Comparison of ENCODE assay signal across 8 cellular contexts in genomic region chr5:59124983-59125960, GRCh38.
A peak's percentile ranks its signal among the peaks of the same experiment; 100 is the strongest.
DNase-seq lines count a peak whose midpoint lies in the region; ATAC-seq and TF ChIP-seq lines count a peak whose summit lies in the region.

No MANE protein-coding gene starts in this region.

- TF ChIP-seq POLR2A in IMR-90 (IDR thresholded peaks at IDR 0.05; ENCODE audit: low read depth, low read length), result no peak

- no TSS peak for BruUV-seq in IMR-90 (replicated peaks; lab: Mats Ljungman, UMichigan)

- H2AK5ac ChIP-seq in IMR-90 (ENCODE audit: low read depth, low read length), result peak overlapping the region; percentile 94

- no peaks in the 10 kb centered on the region for H3K36me3 ChIP-seq in IMR-90 (ENCODE audit: control insufficient read depth, insufficient read depth, low read length)
- H3K36me3 ChIP-seq in adipocyte (ENCODE audit: control insufficient read depth, insufficient read depth, low read length, severe bottlenecking), result no peaks in the 10 kb centered on the region
- H3K36me3 ChIP-seq in naive thymus-derived CD4-positive, alpha-beta T cell (ENCODE audit: control insufficient read depth in 2 of 3, insufficient read depth in 3 of 3, low read length in 3 of 3), result no peaks in the 10 kb centered on the region

- peak overlapping the region; percentile 7; the same call in 1 of the 2 replicates for H3K9ac ChIP-seq in IMR-90 (ENCODE audit: low read depth, low read length)
- no peak overlapping the region for H3K9ac ChIP-seq in adipocyte (ENCODE audit: low read length)

- H2BK15ac ChIP-seq in IMR-90 (ENCODE audit: low read depth, low read length), result peak overlapping the region; percentile 93

- DNase-seq in Daoy (ENCODE audit: low read depth) (peak; percentile 58), IMR-90 (peak; percentile 37), adipocyte (ENCODE audit: low read depth) (peak; percentile 33), HuH-7.5 (ENCODE audit: low spot score) (no peak)
- DNase-seq in naive thymus-derived CD4-positive, alpha-beta T cell, result peak in 1 of 9 donors; percentile 27
- DNase-seq in stimulated activated CD4-positive, alpha-beta T cell treated with anti-CD3 and anti-CD28 coated beads, Interleukin-4, amount 100 ng/mL, for 1 hour, result no peak

- H3K56ac ChIP-seq in IMR-90 (ENCODE audit: extremely low read depth, insufficient read depth, low read length), result peak overlapping the region; percentile 32; the same call in 1 of the 2 replicates

- POLR2A ChIA-PET in IMR-90 (lab: Charles Lee; ENCODE audit: unreplicated experiment), result no interaction called here
- POLR2A ChIA-PET in naive thymus-derived CD4-positive, alpha-beta T cell (lab: Charles Lee), result interaction anchor here (0.7 to 2.7 kb wide), 12 partner anchors 10 to 90 kb away, joined by 3 to 46 read pairs (median 5); no protein-coding TSS in a partner anchor

- no peak for TF ChIP-seq RAD21 in IMR-90 (IDR thresholded peaks at IDR 0.05; ENCODE audit: low read length)

- H3K23ac ChIP-seq in IMR-90 (ENCODE audit: low read depth, low read length), result peak overlapping the region; percentile 74; the same call in 1 of the 2 replicates

- H2BK120ac ChIP-seq in IMR-90 (ENCODE audit: low read depth, low read length), result peak overlapping the region; percentile 98

- peak overlapping the region; percentile 89 for H3K14ac ChIP-seq in IMR-90 (replicated peaks; ENCODE audit: low read depth, low read length)

- H3K4me3 ChIP-seq in IMR-90 (ENCODE audit: insufficient read depth, low read depth, low read length), result no peak overlapping the region
- peak overlapping the region; percentile 75 for H3K4me3 ChIP-seq in adipocyte (ENCODE audit: low read length)
- H3K4me3 ChIP-seq in naive thymus-derived CD4-positive, alpha-beta T cell (ENCODE audit: low read length), result peak overlapping the region; percentile 46

- no peak for TF ChIP-seq CTCF in IMR-90 (conservative IDR thresholded peaks at IDR 0.05; ENCODE audit: low read depth, low read length)

- H3K27me3 ChIP-seq in IMR-90 (ENCODE audit: control insufficient read depth, insufficient read depth, low read length) (no peaks in the 10 kb centered on the region), adipocyte (replicated peaks; ENCODE audit: control insufficient read depth, insufficient read depth, low read length) (no peaks in the 10 kb centered on the region)
- no peaks in the 10 kb centered on the region for H3K27me3 ChIP-seq in naive thymus-derived CD4-positive, alpha-beta T cell (ENCODE audit: control insufficient read depth in 2 of 2, insufficient read depth in 2 of 2, low read length in 2 of 2)

- peak overlapping the region; percentile 84 for H2AFZ ChIP-seq in IMR-90 (replicated peaks; ENCODE audit: low read length, poor library complexity)

- peaks cover 0 to 10% (median 8%) of the 10 kb centered on the region in 7 donors for H3K4me1 Mint-ChIP-seq in naive thymus-derived CD4-positive, alpha-beta T cell

- H3K27ac ChIP-seq in IMR-90 (ENCODE audit: insufficient read depth, low read length), result peak overlapping the region; percentile 70
- H3K27ac ChIP-seq in naive thymus-derived CD4-positive, alpha-beta T cell (ENCODE audit: low read depth, low read length), result peak overlapping the region; percentile 84

- WGBS in IMR-90 (ENCODE audit: extremely low coverage in 2 of 2, insufficient read length in 1 of 2), 2 experiments, result 90% methylated on average over 3 of the region's 9 CpGs; no CpG with 5 or more reads in 1 of the 2 experiments

- H3K9me1 ChIP-seq in IMR-90 (ENCODE audit: insufficient read depth, low read length), result peaks cover 10% of the 10 kb centered on the region

- no peaks in the 10 kb centered on the region for H3K9me3 ChIP-seq in IMR-90 (ENCODE audit: control insufficient read depth, insufficient read depth, low read length)
- H3K9me3 ChIP-seq in adipocyte (ENCODE audit: control insufficient read depth, low read length), result no peaks in the 10 kb centered on the region
- no peaks in the 10 kb centered on the region for H3K9me3 ChIP-seq in naive thymus-derived CD4-positive, alpha-beta T cell (ENCODE audit: control insufficient read depth in 2 of 3, low read length in 3 of 3)

- in situ Hi-C loops in IMR-90 (cut with MboI; ENCODE audit: low sequenced_read_pairs), result loop anchor here (5.0 kb wide), 1 partner anchor 47 kb away; no protein-coding TSS in a partner anchor

- peak overlapping the region; percentile 98 to 99 for H4K8ac ChIP-seq in IMR-90 (ENCODE audit: low read depth in 2 of 2, low read length in 2 of 2)

- no peak overlapping the region for H3K27ac Mint-ChIP-seq in naive thymus-derived CD4-positive, alpha-beta T cell

- peak overlapping the region; percentile 97 for H4K91ac ChIP-seq in IMR-90 (ENCODE audit: insufficient read depth, low read depth, low read length)

- peak overlapping the region; percentile 31; the same call in 1 of the 2 replicates for H3K4me2 ChIP-seq in IMR-90 (ENCODE audit: low read depth, low read length)

- no peaks in the 10 kb centered on the region for H4K20me1 ChIP-seq in IMR-90 (ENCODE audit: insufficient read depth, low read length)

- H2BK20ac ChIP-seq in IMR-90 (ENCODE audit: low read depth, low read length), result peak overlapping the region; percentile 93

- peaks cover 4 to 5% of the 10 kb centered on the region in 2 experiments; a peak in 3 of 4 replicates for H3K79me1 ChIP-seq in IMR-90 (ENCODE audit: low read depth in 1 of 2, low read length in 2 of 2)

- H3K4ac ChIP-seq in IMR-90 (ENCODE audit: low read depth, low read length), result peak overlapping the region; percentile 85

- H3K27me3 Mint-ChIP-seq in naive thymus-derived CD4-positive, alpha-beta T cell, result no peaks in the 10 kb centered on the region

- H2AK9ac ChIP-seq in IMR-90 (replicated peaks; ENCODE audit: low read depth, low read length, poor library complexity), result no peak overlapping the region

- H4K5ac ChIP-seq in IMR-90 (ENCODE audit: low read depth, low read length), result peak overlapping the region; percentile 98

- peaks cover 0 to 13% (median 0%) of the 10 kb centered on the region in 5 donors for H3K36me3 Mint-ChIP-seq in naive thymus-derived CD4-positive, alpha-beta T cell

- H3K18ac ChIP-seq in IMR-90 (ENCODE audit: low read depth, low read length), result peak overlapping the region; percentile 98

- CTCF ChIA-PET in IMR-90 (lab: Yijun Ruan, JAX), result no interaction called here
- CTCF ChIA-PET in naive thymus-derived CD4-positive, alpha-beta T cell (lab: Charles Lee), result interaction anchor here (0.5 to 2.5 kb wide), 6 partner anchors 43 to 1552 kb away, joined by 3 to 30 read pairs (median 4); no protein-coding TSS in a partner anchor

- ATAC-seq in IMR-90 (ENCODE audit: low read depth) (no peak), GM21526 (IDR thresholded peaks at IDR 0.05; ENCODE audit: low FRiP score, unreplicated experiment) (no peak), GM21515 (IDR thresholded peaks at IDR 0.05; ENCODE audit: unreplicated experiment) (no peak)
- ATAC-seq in naive thymus-derived CD4-positive, alpha-beta T cell, result no peak

- intact Hi-C loops in IMR-90 (cut with micrococcal nuclease), result loop anchor here (1.0 kb wide), 1 partner anchor 9 kb away; no protein-coding TSS in a partner anchor
- intact Hi-C loops in naive thymus-derived CD4-positive, alpha-beta T cell (cut with micrococcal nuclease), result loop anchor here (5.0 to 10.0 kb wide), 2 partner anchors 38 to 660 kb away; partner anchors contain the start of gene PLK2 (in 1 of the 2)

- H3K9me3 Mint-ChIP-seq in naive thymus-derived CD4-positive, alpha-beta T cell, result peaks cover 0 to 8% (median 0%) of the 10 kb centered on the region in 11 donors

- peaks cover 20% of the 10 kb centered on the region for H3K4me1 ChIP-seq in IMR-90 (ENCODE audit: control insufficient read depth, insufficient read depth, low read length)
- peaks cover 16% of the 10 kb centered on the region for H3K4me1 ChIP-seq in adipocyte (ENCODE audit: control insufficient read depth, insufficient read depth, low read length)
- peaks cover 53 to 56% of the 10 kb centered on the region in 2 donors for H3K4me1 ChIP-seq in naive thymus-derived CD4-positive, alpha-beta T cell (ENCODE audit: control insufficient read depth in 2 of 2, insufficient read depth in 2 of 2, low read length in 2 of 2)

- peak overlapping the region; percentile 99 for H2BK5ac ChIP-seq in IMR-90 (ENCODE audit: low read depth, low read length, poor library complexity, severe bottlenecking)

- dilution Hi-C loops in IMR-90 (cut with HindIII; ENCODE audit: low sequenced_read_pairs, unreplicated experiment), result no loop called here

- no peak overlapping the region for H3K4me3 Mint-ChIP-seq in naive thymus-derived CD4-positive, alpha-beta T cell

TF ChIP-seq in IMR-90, 13 proteins besides CTCF, POLR2A, EP300 and RAD21:
- TF ChIP-seq BHLHE40 (IDR thresholded peaks at IDR 0.05; ENCODE audit: low read depth, low read length) (no peak), FOS (IDR thresholded peaks at IDR 0.05; ENCODE audit: low read depth, low read length) (no peak), CHD1 (IDR thresholded peaks at IDR 0.05; ENCODE audit: low read depth, low read length) (no peak), MAFK (IDR thresholded peaks at IDR 0.05; ENCODE audit: low read depth, low read length) (no peak), USF2 (IDR thresholded peaks at IDR 0.05; ENCODE audit: low read depth, low read length) (no peak), MXI1 (IDR thresholded peaks at IDR 0.05; ENCODE audit: borderline replicate concordance, low read depth, low read length) (no peak), MAZ (IDR thresholded peaks at IDR 0.05; ENCODE audit: borderline replicate concordance, low read depth, low read length) (no peak)

Comparison
In these comparisons a context has a peak if more than half of its experiments do, and no peak if none do; other contexts are left out.
1. DNase-seq: peak in Daoy (single experiment), IMR-90 (single experiment) and adipocyte (single experiment); none in HuH-7.5 (single experiment) and stimulated activated CD4-positive, alpha-beta T cell treated with anti-CD3 and anti-CD28 coated beads, Interleukin-4, amount 100 ng/mL, for 1 hour (single experiment).